ENCODE assay signal across 1 cellular context in the genomic region with DNA sequence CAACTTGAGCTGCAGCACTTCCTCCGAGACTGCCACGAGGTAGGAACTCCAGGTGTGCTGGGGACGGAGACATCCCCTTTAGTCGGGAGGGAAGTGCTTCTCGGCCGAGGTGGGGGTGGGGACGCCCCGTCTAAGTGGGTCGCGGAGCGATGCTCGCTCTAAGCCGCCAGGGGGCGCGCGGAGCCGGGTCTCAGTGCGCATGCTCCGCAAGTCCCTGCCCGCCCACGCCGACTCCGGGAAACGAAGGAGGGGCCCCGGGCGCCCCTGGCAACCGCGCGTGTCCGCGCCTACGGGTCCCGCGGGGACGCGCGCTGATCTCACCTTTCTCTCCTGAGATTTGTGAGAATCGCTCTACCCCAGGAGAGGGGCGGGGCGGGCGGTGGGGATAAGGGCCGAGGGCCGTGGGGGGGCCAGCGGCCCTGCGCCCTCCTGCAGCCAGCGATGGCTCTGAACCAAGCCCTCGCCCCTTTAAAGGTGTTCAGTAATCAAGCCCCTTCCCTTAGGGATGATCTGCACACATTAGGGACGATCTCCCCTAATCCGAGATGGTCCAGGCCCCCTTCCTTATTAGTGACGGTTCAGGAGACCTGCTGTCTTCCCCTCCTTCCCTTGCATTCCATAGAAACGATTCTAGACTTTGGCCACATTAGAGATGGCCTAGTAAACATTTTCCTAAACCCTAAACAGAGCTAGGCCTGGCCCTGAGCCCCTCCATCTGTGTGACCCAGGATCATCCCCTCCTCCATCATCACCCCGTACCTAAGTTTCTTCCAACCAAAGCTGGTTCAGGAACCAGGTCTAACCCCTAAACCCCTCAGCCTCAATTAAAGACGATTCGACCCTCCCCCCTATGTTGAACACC.
A peak's percentile ranks its signal among the peaks of the same experiment; 100 is the strongest.
TF ChIP-seq lines count a peak whose summit lies in the region.

No MANE protein-coding gene starts in this region.

TF ChIP-seq in K562, 482 proteins besides CTCF, POLR2A, EP300 and RAD21 (continued from another document and continues in another):
- TF ChIP-seq ETV6 (IDR thresholded peaks at IDR 0.05; ENCODE audit: borderline replicate concordance in 1 of 2, low read depth in 2 of 2, low read length in 1 of 2) (no peak), ETV6 (CRISPR knock-in tag; IDR thresholded peaks at IDR 0.05; ENCODE audit: borderline replicate concordance) (no peak), SIN3A (IDR thresholded peaks at IDR 0.05; ENCODE audit: borderline replicate concordance in 2 of 2, control insufficient read depth in 1 of 2, low read depth in 2 of 2, low read length in 2 of 2) (no peak), ESRRA (IDR thresholded peaks at IDR 0.05; ENCODE audit: borderline replicate concordance, low read depth) (peak; percentile 35; the same call in 1 of the 2 replicates), BCL6 (CRISPR knock-in tag; IDR thresholded peaks at IDR 0.05) (no peak), TOE1 (IDR thresholded peaks at IDR 0.05; ENCODE audit: borderline replicate concordance) (peak; percentile 80; the same call in 1 of the 2 replicates), TOE1 (CRISPR knock-in tag; IDR thresholded peaks at IDR 0.05; ENCODE audit: borderline replicate concordance, low read depth) (no peak), TRIM24 (IDR thresholded peaks at IDR 0.05) (peak in 1 of 2 experiments; percentile 88; a peak in 2 of 4 replicates), EZH2 (IDR thresholded peaks at IDR 0.05; ENCODE audit: borderline replicate concordance, low read depth, low read length) (no peak), ZNF551 (CRISPR knock-in tag; IDR thresholded peaks at IDR 0.05) (no peak), MEIS2 (IDR thresholded peaks at IDR 0.05; ENCODE audit: partially characterized antibody) (peak; percentile 80), EGR1 (conservative IDR thresholded peaks at IDR 0.05) (peak; percentile 99), MXI1 (IDR thresholded peaks at IDR 0.05; ENCODE audit: low read depth, low read length) (peak; percentile 82), ARHGAP35 (IDR thresholded peaks at IDR 0.05; ENCODE audit: partially characterized antibody) (no peak), ZNF232 (CRISPR knock-in tag; IDR thresholded peaks at IDR 0.05) (no peak), NRF1 (conservative IDR thresholded peaks at IDR 0.05 in 1 of 2, IDR thresholded peaks at IDR 0.05 in 1 of 2) (peak; percentile 95 to 96)
- TF ChIP-seq, protein P1, sequence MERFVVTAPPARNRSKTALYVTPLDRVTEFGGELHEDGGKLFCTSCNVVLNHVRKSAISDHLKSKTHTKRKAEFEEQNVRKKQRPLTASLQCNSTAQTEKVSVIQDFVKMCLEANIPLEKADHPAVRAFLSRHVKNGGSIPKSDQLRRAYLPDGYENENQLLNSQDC (CRISPR knock-in tag; IDR thresholded peaks at IDR 0.05): no peak
- TF ChIP-seq, protein P2, sequence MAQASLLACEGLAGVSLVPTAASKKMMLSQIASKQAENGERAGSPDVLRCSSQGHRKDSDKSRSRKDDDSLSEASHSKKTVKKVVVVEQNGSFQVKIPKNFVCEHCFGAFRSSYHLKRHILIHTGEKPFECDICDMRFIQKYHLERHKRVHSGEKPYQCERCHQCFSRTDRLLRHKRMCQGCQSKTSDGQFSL (CRISPR knock-in tag; IDR thresholded peaks at IDR 0.05): peak; percentile 85
- TF ChIP-seq, protein P2 (tag; IDR thresholded peaks at IDR 0.05): peak in 1 of 2 experiments; percentile 75; a peak in 2 of 4 replicates
- TF ChIP-seq, protein P3, sequence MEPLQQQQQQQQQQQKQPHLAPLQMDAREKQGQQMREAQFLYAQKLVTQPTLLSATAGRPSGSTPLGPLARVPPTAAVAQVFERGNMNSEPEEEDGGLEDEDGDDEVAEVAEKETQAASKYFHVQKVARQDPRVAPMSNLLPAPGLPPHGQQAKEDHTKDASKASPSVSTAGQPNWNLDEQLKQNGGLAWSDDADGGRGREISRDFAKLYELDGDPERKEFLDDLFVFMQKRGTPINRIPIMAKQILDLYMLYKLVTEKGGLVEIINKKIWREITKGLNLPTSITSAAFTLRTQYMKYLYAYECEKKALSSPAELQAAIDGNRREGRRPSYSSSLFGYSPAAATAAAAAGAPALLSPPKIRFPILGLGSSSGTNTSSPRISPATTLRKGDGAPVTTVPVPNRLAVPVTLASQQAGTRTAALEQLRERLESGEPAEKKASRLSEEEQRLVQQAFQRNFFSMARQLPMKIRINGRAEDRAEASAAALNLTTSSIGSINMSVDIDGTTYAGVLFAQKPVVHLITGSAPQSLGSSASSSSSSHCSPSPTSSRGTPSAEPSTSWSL (CRISPR knock-in tag; IDR thresholded peaks at IDR 0.05; ENCODE audit: borderline replicate concordance): no peak
- TF ChIP-seq, protein P4, sequence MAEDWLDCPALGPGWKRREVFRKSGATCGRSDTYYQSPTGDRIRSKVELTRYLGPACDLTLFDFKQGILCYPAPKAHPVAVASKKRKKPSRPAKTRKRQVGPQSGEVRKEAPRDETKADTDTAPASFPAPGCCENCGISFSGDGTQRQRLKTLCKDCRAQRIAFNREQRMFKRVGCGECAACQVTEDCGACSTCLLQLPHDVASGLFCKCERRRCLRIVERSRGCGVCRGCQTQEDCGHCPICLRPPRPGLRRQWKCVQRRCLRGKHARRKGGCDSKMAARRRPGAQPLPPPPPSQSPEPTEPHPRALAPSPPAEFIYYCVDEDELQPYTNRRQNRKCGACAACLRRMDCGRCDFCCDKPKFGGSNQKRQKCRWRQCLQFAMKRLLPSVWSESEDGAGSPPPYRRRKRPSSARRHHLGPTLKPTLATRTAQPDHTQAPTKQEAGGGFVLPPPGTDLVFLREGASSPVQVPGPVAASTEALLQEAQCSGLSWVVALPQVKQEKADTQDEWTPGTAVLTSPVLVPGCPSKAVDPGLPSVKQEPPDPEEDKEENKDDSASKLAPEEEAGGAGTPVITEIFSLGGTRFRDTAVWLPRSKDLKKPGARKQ (CRISPR knock-in tag; IDR thresholded peaks at IDR 0.05): no peak
- TF ChIP-seq, protein P5, sequence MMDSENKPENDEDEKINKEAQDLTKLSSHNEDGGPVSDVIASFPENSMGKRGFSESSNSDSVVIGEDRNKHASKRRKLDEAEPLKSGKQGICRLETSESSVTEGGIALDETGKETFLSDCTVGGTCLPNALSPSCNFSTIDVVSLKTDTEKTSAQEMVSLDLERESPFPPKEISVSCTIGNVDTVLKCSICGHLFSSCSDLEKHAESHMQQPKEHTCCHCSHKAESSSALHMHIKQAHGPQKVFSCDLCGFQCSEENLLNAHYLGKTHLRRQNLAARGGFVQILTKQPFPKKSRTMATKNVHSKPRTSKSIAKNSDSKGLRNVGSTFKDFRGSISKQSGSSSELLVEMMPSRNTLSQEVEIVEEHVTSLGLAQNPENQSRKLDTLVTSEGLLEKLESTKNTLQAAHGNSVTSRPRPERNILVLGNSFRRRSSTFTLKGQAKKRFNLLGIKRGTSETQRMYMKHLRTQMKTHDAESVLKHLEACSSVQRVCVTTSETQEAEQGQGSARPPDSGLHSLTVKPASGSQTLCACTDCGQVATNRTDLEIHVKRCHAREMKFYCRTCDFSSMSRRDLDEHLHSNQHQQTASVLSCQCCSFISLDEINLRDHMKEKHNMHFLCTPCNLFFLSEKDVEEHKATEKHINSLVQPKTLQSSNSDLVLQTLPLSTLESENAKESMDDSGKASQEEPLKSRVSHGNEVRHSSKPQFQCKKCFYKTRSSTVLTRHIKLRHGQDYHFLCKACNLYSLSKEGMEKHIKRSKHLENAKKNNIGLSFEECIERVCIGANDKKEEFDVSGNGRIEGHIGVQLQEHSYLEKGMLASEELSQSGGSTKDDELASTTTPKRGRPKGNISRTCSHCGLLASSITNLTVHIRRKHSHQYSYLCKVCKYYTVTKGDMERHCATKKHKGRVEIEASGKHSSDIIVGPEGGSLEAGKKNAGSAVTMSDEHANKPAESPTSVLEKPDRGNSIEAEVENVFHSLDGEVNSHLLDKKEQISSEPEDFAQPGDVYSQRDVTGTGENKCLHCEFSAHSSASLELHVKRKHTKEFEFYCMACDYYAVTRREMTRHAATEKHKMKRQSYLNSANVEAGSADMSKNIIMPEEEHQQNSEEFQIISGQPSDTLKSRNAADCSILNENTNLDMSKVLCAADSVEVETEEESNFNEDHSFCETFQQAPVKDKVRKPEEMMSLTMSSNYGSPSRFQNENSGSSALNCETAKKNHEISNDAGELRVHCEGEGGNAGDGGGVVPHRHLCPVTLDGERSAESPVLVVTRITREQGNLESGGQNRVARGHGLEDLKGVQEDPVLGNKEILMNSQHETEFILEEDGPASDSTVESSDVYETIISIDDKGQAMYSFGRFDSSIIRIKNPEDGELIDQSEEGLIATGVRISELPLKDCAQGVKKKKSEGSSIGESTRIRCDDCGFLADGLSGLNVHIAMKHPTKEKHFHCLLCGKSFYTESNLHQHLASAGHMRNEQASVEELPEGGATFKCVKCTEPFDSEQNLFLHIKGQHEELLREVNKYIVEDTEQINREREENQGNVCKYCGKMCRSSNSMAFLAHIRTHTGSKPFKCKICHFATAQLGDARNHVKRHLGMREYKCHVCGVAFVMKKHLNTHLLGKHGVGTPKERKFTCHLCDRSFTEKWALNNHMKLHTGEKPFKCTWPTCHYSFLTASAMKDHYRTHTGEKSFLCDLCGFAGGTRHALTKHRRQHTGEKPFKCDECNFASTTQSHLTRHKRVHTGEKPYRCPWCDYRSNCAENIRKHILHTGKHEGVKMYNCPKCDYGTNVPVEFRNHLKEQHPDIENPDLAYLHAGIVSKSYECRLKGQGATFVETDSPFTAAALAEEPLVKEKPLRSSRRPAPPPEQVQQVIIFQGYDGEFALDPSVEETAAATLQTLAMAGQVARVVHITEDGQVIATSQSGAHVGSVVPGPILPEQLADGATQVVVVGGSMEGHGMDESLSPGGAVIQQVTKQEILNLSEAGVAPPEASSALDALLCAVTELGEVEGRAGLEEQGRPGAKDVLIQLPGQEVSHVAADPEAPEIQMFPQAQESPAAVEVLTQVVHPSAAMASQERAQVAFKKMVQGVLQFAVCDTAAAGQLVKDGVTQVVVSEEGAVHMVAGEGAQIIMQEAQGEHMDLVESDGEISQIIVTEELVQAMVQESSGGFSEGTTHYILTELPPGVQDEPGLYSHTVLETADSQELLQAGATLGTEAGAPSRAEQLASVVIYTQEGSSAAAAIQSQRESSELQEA (IDR thresholded peaks at IDR 0.05; ENCODE audit: low read depth): no peak
- TF ChIP-seq, protein P6, sequence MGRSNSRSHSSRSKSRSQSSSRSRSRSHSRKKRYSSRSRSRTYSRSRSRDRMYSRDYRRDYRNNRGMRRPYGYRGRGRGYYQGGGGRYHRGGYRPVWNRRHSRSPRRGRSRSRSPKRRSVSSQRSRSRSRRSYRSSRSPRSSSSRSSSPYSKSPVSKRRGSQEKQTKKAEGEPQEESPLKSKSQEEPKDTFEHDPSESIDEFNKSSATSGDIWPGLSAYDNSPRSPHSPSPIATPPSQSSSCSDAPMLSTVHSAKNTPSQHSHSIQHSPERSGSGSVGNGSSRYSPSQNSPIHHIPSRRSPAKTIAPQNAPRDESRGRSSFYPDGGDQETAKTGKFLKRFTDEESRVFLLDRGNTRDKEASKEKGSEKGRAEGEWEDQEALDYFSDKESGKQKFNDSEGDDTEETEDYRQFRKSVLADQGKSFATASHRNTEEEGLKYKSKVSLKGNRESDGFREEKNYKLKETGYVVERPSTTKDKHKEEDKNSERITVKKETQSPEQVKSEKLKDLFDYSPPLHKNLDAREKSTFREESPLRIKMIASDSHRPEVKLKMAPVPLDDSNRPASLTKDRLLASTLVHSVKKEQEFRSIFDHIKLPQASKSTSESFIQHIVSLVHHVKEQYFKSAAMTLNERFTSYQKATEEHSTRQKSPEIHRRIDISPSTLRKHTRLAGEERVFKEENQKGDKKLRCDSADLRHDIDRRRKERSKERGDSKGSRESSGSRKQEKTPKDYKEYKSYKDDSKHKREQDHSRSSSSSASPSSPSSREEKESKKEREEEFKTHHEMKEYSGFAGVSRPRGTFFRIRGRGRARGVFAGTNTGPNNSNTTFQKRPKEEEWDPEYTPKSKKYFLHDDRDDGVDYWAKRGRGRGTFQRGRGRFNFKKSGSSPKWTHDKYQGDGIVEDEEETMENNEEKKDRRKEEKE (IDR thresholded peaks at IDR 0.05; ENCODE audit: borderline replicate concordance in 1 of 2, control insufficient read depth in 1 of 2, low read depth in 2 of 2, low read length in 1 of 2): no peak
- TF ChIP-seq, protein P7, sequence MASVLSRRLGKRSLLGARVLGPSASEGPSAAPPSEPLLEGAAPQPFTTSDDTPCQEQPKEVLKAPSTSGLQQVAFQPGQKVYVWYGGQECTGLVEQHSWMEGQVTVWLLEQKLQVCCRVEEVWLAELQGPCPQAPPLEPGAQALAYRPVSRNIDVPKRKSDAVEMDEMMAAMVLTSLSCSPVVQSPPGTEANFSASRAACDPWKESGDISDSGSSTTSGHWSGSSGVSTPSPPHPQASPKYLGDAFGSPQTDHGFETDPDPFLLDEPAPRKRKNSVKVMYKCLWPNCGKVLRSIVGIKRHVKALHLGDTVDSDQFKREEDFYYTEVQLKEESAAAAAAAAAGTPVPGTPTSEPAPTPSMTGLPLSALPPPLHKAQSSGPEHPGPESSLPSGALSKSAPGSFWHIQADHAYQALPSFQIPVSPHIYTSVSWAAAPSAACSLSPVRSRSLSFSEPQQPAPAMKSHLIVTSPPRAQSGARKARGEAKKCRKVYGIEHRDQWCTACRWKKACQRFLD (CRISPR knock-in tag; IDR thresholded peaks at IDR 0.05): no peak
- TF ChIP-seq, protein P8, sequence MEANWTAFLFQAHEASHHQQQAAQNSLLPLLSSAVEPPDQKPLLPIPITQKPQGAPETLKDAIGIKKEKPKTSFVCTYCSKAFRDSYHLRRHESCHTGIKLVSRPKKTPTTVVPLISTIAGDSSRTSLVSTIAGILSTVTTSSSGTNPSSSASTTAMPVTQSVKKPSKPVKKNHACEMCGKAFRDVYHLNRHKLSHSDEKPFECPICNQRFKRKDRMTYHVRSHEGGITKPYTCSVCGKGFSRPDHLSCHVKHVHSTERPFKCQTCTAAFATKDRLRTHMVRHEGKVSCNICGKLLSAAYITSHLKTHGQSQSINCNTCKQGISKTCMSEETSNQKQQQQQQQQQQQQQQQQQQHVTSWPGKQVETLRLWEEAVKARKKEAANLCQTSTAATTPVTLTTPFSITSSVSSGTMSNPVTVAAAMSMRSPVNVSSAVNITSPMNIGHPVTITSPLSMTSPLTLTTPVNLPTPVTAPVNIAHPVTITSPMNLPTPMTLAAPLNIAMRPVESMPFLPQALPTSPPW (CRISPR knock-in tag; IDR thresholded peaks at IDR 0.05): peak; percentile 91
